Comparison of ENCODE assay signal across 20 cellular contexts in genomic region chr20:58007947-58008346, GRCh38.
"Had no signal": no experiment of that assay in that cellular context is flagged by ENCODE, and none has a peak within 500 bp of the region (broad histone marks: within the 10 kb centered on the region; RNA-seq: fewer than 3 reads in every experiment).

No MANE protein-coding gene starts in this region.

- H2AFZ ChIP-seq: neural progenitor cell had no signal

- H3K27ac ChIP-seq: neural progenitor cell, prostate gland, right atrium auricular region, upper lobe of right lung had no signal

- H3K9ac ChIP-seq: neural progenitor cell had no signal

- H3K4me2 ChIP-seq: neural progenitor cell, smooth muscle cell had no signal

- DNase-seq: cortex of kidney; effector memory CD8-positive, alpha-beta T cell; left ventricle myocardium superior; mucosa of descending colon; naive B cell; stimulated activated CD4-positive, alpha-beta T cell treated with anti-CD3 and anti-CD28 coated beads, Interleukin-12 subunit alpha, Interleukin-12 subunit beta, amount 100 ng/mL, for 4 hours; stimulated activated CD4-positive, alpha-beta T cell treated with anti-CD3 and anti-CD28 coated beads, Interleukin-1b, Interleukin-23, amount 100 ng/mL, for 48 hours; stimulated activated CD4-positive, alpha-beta T cell treated with anti-CD3 and anti-CD28 coated beads, Interleukin-4, amount 100 ng/mL, for 1 hour; stimulated activated CD8-positive, alpha-beta memory T cell treated with anti-CD3 and anti-CD28 coated beads, Interleukin-4, amount 100 ng/mL, for 48 hours; stimulated activated naive CD4-positive, alpha-beta T cell; stimulated activated naive CD8-positive, alpha-beta T cell treated with anti-CD3 and anti-CD28 coated beads, Interleukin-15, amount 100 ng/mL, for 72 hours; upper lobe of right lung had no signal

- H3K27me3 ChIP-seq: neural progenitor cell, right atrium auricular region, tibial nerve, upper lobe of right lung had no signal

- ATAC-seq: effector memory CD8-positive, alpha-beta T cell; mucosa of descending colon; natural killer cell treated with Interleukin-12 subunit alpha and Interleukin-12 subunit beta and Interleukin-15 and Interleukin-18, amount 100 ng/mL, for 72 hours; sciatic nerve; stimulated activated naive CD8-positive, alpha-beta T cell treated with anti-CD3 and anti-CD28 coated beads, Interleukin-15, amount 100 ng/mL, for 72 hours; upper lobe of right lung had no signal

- H3K4me1 ChIP-seq: neural progenitor cell, right atrium auricular region, upper lobe of right lung had no signal

- H3K36me3 ChIP-seq: neural progenitor cell, prostate gland, right atrium auricular region, tibial nerve, upper lobe of right lung had no signal

- H3K4me3 ChIP-seq: lung, mucosa of descending colon, neural progenitor cell, prostate gland, right atrium auricular region, smooth muscle cell, tibial nerve, upper lobe of right lung had no signal

- H3K9me3 ChIP-seq: mucosa of descending colon, prostate gland, right atrium auricular region, tibial nerve, upper lobe of right lung had no signal
